ENCODE assay signal across 17 cellular contexts in the genomic region with DNA sequence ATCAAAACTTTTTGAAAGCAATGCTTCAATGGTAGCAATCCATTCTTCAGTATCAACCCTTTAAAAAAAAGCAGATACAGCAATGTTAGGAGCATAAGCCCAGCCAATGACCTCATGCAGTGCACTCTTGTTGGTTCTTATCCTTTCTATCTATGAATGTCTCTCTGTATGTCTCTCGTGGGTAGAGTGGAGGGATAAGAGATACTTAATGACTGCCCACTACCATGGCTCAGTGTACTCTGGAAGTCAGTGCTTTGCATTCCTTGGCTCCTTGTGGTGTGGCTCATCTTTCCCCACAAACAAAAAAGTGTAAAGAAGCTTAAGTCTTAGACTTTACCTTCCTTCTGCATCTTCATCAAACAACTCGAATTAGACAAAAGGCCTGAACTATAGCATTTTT. TPM values are rescaled to one million over a fixed set of nuclear protein-coding genes. Genes with fewer than 3 reads are reported as not detected.
"Had no signal": no experiment of that assay in that cellular context is flagged by ENCODE, and none has a peak within 500 bp of the region (broad histone marks: within the 10 kb centered on the region; RNA-seq: fewer than 3 reads in every experiment).

No MANE protein-coding gene starts in this region.

- ATAC-seq: effector memory CD8-positive, alpha-beta T cell; left cardiac atrium; lower lobe of right lung; stimulated activated effector memory CD8-positive, alpha-beta T cell treated with anti-CD3 and anti-CD28 coated beads, Interleukin-12 subunit alpha, Interleukin-12 subunit beta, amount 100 ng/mL, for 72 hours had no signal

- H3K4me1 ChIP-seq: lower lobe of right lung had no signal

- H3K4me3 Mint-ChIP-seq: effector memory CD8-positive, alpha-beta T cell; naive B cell; stimulated activated effector memory CD8-positive, alpha-beta T cell treated with anti-CD3 and anti-CD28 coated beads, Interleukin-12 subunit alpha, Interleukin-12 subunit beta, amount 100 ng/mL, for 72 hours had no signal

- H3K9me3 ChIP-seq: lower lobe of right lung, thoracic aorta had no signal

- H3K4me3 ChIP-seq: lower lobe of right lung, thoracic aorta had no signal

- DNase-seq: activated CD4-positive, alpha-beta T cell treated with anti-CD3 and anti-CD28 coated beads for 1 hour; activated CD4-positive, alpha-beta T cell treated with anti-CD3 and anti-CD28 coated beads, Interleukin-2, amount 50 U/mL, for 4 hours; activated T-cell treated with anti-CD3 and anti-CD28 coated beads, Interleukin-2, amount 50 U/mL, for 48 hours; amniotic stem cell; cerebellar nuclear complex; dermis blood vessel endothelial cell; effector memory CD8-positive, alpha-beta T cell; head of caudate nucleus; left cardiac atrium; lower lobe of right lung; naive B cell; retina; T1000 had no signal

- H3K27ac ChIP-seq: epithelial cell of prostate, lower lobe of right lung, thoracic aorta, VCaP had no signal

- H3K27me3 Mint-ChIP-seq: effector memory CD8-positive, alpha-beta T cell; naive B cell had no signal

- H3K27ac Mint-ChIP-seq: effector memory CD8-positive, alpha-beta T cell; stimulated activated effector memory CD8-positive, alpha-beta T cell treated with anti-CD3 and anti-CD28 coated beads, Interleukin-12 subunit alpha, Interleukin-12 subunit beta, amount 100 ng/mL, for 72 hours had no signal

- H3K9me3 Mint-ChIP-seq: effector memory CD8-positive, alpha-beta T cell; naive B cell; stimulated activated effector memory CD8-positive, alpha-beta T cell treated with anti-CD3 and anti-CD28 coated beads, Interleukin-12 subunit alpha, Interleukin-12 subunit beta, amount 100 ng/mL, for 72 hours had no signal

RNA-seq across cellular contexts. Expression of a gene that starts 50.3 kb away (rescaled TPM):
- total RNA-seq: dermis blood vessel endothelial cell had no signal
